8 cellular contexts compared by ENCODE assay signal in genomic region chr10:101062231-101063161, GRCh38. TPM values are rescaled to one million over a fixed set of nuclear protein-coding genes. Genes with fewer than 3 reads are reported as not detected.
A peak's percentile ranks its signal among the peaks of the same experiment; 100 is the strongest.
DNase-seq lines count a peak whose midpoint lies in the region; ATAC-seq, FAIRE-seq and TF ChIP-seq lines count a peak whose summit lies in the region.

No MANE protein-coding gene starts in this region.

- in situ Hi-C loops in GM23248 (cut with MboI) = no loop called here

- peak overlapping the region; percentile 96 for H2AFZ ChIP-seq in GM23248
- peak overlapping the region; percentile 85 for H2AFZ ChIP-seq in parathyroid adenoma

- peak; percentile 42 for ATAC-seq in foreskin keratinocyte
- ATAC-seq in esophagus mucosa = no peak

- H3K9me2 ChIP-seq in GM23248 (ENCODE audit: insufficient read depth) = no peaks in the 10 kb centered on the region

- H4K20me1 ChIP-seq in GM23248 (ENCODE audit: insufficient read depth) = no peaks in the 10 kb centered on the region

- H3K4me2 ChIP-seq in GM23248 (ENCODE audit: unreplicated experiment) (peak overlapping the region; percentile 95), parathyroid adenoma (ENCODE audit: low read length) (peak overlapping the region; percentile 88)

- H3K4me1 ChIP-seq in GM23248 (ENCODE audit: insufficient read depth) (peaks cover 24% of the 10 kb centered on the region), foreskin keratinocyte (peaks cover 7% of the 10 kb centered on the region), parathyroid adenoma (peaks cover 6% of the 10 kb centered on the region)

- H3K27me3 ChIP-seq in GM23248 (replicated peaks; ENCODE audit: insufficient read depth) (no peaks in the 10 kb centered on the region), foreskin keratinocyte (peaks cover 27% of the 10 kb centered on the region), parathyroid adenoma (ENCODE audit: control insufficient read depth, insufficient read depth, low read length) (no peaks in the 10 kb centered on the region)

- WGBS in GM23248 (ENCODE audit: low coverage in 1 of 2, low lambda C conversion rate in 2 of 2, missing lambda C conversion rate in 2 of 2), 2 experiments = 2% methylated on average over 65 to 70 of the region's 72 CpGs

- peaks cover 20% of the 10 kb centered on the region for H3F3A ChIP-seq in GM23248 (ENCODE audit: insufficient read depth)

- peak; percentile 82 for DNase-seq in GM23248
- DNase-seq in NCI-H82 treated with DMSO at 0.1 percent for 48 hours (lab: John Stamatoyannopoulos, UW; ENCODE audit: unreplicated experiment) = peak; percentile 16
- DNase-seq in activated T-helper 1 cell treated with Interleukin-2 at 50 U/mL for 16 hours (ENCODE audit: low read depth) = peak; percentile 29
- no peak for DNase-seq in foreskin keratinocyte
- DNase-seq in HTR-8/SVneo (ENCODE audit: insufficient read length, low spot score) = no peak

- FAIRE-seq in HTR-8/SVneo (lab: Jason Lieb, UNC) = no peak

- H3K36me3 ChIP-seq in GM23248 (ENCODE audit: low read depth) (no peaks in the 10 kb centered on the region), parathyroid adenoma (ENCODE audit: control insufficient read depth, insufficient read depth, low read length) (no peaks in the 10 kb centered on the region)

- H3K79me2 ChIP-seq in GM23248 (ENCODE audit: insufficient read depth) (peaks cover 47% of the 10 kb centered on the region), parathyroid adenoma (no peaks in the 10 kb centered on the region)

- peak; percentile 75 for TF ChIP-seq CTCF in C4-2B (conservative IDR thresholded peaks at IDR 0.05)
- peak; percentile 64 for TF ChIP-seq CTCF in foreskin keratinocyte (conservative IDR thresholded peaks at IDR 0.05)
- peak; percentile 51 for TF ChIP-seq CTCF in parathyroid adenoma (IDR thresholded peaks at IDR 0.05)

- H3K9ac ChIP-seq in GM23248 (peak overlapping the region; percentile 93), parathyroid adenoma (no peak overlapping the region)

- H3K4me3 ChIP-seq in GM23248 = peak overlapping the region; percentile 97
- no peak overlapping the region for H3K4me3 ChIP-seq in parathyroid adenoma (ENCODE audit: low read depth, low read length)

- H3K27ac ChIP-seq in C4-2B (peak overlapping the region; percentile 99), GM23248 (peak overlapping the region; percentile 95), foreskin keratinocyte (no peak overlapping the region), parathyroid adenoma (no peak overlapping the region)

- H3K9me3 ChIP-seq in GM23248 (ENCODE audit: low read depth) (no peaks in the 10 kb centered on the region), parathyroid adenoma (ENCODE audit: control insufficient read depth, low read length) (no peaks in the 10 kb centered on the region)

RNA-seq across cellular contexts. Expression of gene KAZALD1, which starts 0.7 kb away (rescaled TPM):
- 42.6 and 62.6 TPM in 2 replicates for total RNA-seq in GM23248 (2014; rRNA removed; shearing (Covaris generic))
- polyA plus RNA-seq in GM23248 (2016; fragmentation: Nextera tagmentation; extraction: Ambion mirVana) (34.1 and 34.4 TPM in 2 replicates), foreskin keratinocyte (0.26 and 0.37 TPM in 2 replicates)
- total RNA-seq in foreskin keratinocyte (0.27 and 0.32 TPM in 2 replicates), esophagus mucosa (4.1 TPM)

RNA-seq across cellular contexts. Expression of gene SFXN3, which starts 31.5 kb away (rescaled TPM):
- 79.8 and 103 TPM in 2 replicates for total RNA-seq in GM23248 (2014; rRNA removed; shearing (Covaris generic))
- polyA plus RNA-seq in GM23248 (2016; fragmentation: Nextera tagmentation; extraction: Ambion mirVana) = 58.8 and 61.7 TPM in 2 replicates
- 38.8 and 46.0 TPM in 2 replicates for total RNA-seq in foreskin keratinocyte
- polyA plus RNA-seq in foreskin keratinocyte = 24.1 and 27.9 TPM in 2 replicates
- total RNA-seq in esophagus mucosa = 4.9 TPM

RNA-seq across cellular contexts. Expression of gene PDZD7, which starts 31.6 kb away (rescaled TPM):
- total RNA-seq in GM23248 (2014; rRNA removed; shearing (Covaris generic)) = 0.54 TPM in 1 of 2 replicates, not detected in the other
- polyA plus RNA-seq in GM23248 (2016; fragmentation: Nextera tagmentation; extraction: Ambion mirVana) = 1.1 and 1.8 TPM in 2 replicates
- total RNA-seq in foreskin keratinocyte = 0.85 TPM in 2 replicates
- polyA plus RNA-seq in foreskin keratinocyte = 0.61 and 0.82 TPM in 2 replicates
- 0.04 TPM for total RNA-seq in esophagus mucosa

Comparison
In these comparisons a context has a peak if more than half of its experiments do, and no peak if none do; other contexts are left out.
1. H3K27ac ChIP-seq: peak in C4-2B (single experiment) and GM23248 (single experiment); none in foreskin keratinocyte (single experiment) and parathyroid adenoma (single experiment).
2. DNase-seq: peak in GM23248 (single experiment), NCI-H82 treated with DMSO at 0.1 percent for 48 hours (single experiment) and activated T-helper 1 cell treated with Interleukin-2 at 50 U/mL for 16 hours (single experiment); none in foreskin keratinocyte (0 of 2) and HTR-8/SVneo (single experiment).
3. Peak in every context shown above with its lines, with median percentiles within 50 percentile points of each other: CTCF ChIP-seq.